In the genomic region with DNA sequence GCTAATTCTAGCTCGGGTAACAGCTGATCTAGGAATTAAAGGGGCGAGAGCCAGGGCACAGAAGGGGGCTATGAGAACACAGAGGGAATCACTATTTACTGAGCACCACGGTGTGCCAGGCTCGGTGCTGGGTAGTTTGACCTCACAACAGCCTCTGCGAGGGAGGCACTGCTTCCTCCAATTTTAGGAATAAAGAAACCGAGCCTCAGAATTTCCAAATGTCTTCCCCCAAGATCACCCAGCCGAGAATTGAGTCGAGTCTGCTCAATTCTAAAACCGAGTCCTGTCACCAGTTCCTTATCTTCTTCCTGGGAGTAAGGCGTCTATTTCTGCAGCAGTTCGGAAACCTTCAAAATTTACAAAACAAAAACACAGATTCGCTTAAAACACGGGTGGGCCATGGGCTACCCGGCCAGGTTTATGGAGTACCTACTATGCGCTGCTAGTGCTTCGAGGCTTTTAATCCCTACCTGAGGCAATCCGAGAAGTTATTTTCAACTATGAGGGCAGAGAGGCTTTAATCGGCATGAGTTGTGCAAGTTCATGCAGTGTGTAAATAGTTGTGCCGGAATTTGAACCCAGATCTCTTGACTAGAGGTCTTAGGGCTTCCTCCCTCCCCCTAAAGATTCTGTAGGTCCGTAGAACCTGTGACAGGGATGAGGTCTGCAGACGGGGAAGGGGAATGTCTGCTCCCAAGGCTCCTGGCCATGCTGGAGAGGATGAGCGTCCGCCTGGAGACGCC, we compare ENCODE assay signal across 1 cellular context.
TF ChIP-seq lines count a peak whose summit lies in the region.

No MANE protein-coding gene starts in this region.

TF ChIP-seq in K562, 482 proteins besides CTCF, POLR2A, EP300 and RAD21:
- TF ChIP-seq, protein P1, sequence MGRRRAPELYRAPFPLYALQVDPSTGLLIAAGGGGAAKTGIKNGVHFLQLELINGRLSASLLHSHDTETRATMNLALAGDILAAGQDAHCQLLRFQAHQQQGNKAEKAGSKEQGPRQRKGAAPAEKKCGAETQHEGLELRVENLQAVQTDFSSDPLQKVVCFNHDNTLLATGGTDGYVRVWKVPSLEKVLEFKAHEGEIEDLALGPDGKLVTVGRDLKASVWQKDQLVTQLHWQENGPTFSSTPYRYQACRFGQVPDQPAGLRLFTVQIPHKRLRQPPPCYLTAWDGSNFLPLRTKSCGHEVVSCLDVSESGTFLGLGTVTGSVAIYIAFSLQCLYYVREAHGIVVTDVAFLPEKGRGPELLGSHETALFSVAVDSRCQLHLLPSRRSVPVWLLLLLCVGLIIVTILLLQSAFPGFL (CRISPR knock-in tag; IDR thresholded peaks at IDR 0.05), result no peak
- TF ChIP-seq, protein P2, sequence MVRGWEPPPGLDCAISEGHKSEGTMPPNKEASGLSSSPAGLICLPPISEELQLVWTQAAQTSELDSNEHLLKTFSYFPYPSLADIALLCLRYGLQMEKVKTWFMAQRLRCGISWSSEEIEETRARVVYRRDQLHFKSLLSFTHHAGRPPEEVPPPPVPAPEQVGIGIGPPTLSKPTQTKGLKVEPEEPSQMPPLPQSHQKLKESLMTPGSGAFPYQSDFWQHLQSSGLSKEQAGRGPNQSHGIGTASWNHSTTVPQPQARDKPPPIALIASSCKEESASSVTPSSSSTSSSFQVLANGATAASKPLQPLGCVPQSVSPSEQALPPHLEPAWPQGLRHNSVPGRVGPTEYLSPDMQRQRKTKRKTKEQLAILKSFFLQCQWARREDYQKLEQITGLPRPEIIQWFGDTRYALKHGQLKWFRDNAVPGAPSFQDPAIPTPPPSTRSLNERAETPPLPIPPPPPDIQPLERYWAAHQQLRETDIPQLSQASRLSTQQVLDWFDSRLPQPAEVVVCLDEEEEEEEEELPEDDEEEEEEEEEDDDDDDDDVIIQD (CRISPR knock-in tag; IDR thresholded peaks at IDR 0.05), result no peak
- no peak for TF ChIP-seq GATA2 (CRISPR knock-in tag; IDR thresholded peaks at IDR 0.05)
- TF ChIP-seq FOXK1 (CRISPR knock-in tag; IDR thresholded peaks at IDR 0.05; ENCODE audit: borderline replicate concordance), result no peak
- peak; percentile 80 for TF ChIP-seq ZKSCAN1 (IDR thresholded peaks at IDR 0.05; ENCODE audit: low read depth, low read length)
- no peak for TF ChIP-seq HDAC8 (tag; IDR thresholded peaks at IDR 0.05)
- TF ChIP-seq ADNP (tag; IDR thresholded peaks at IDR 0.05), result no peak
